In genomic region chr15:31025996-31026395, GRCh38 we compare ENCODE assay signal across 18 cellular contexts. TPM values are rescaled to one million over a fixed set of nuclear protein-coding genes. Genes with fewer than 3 reads are reported as not detected.
A peak's percentile ranks its signal among the peaks of the same experiment; 100 is the strongest.
DNase-seq lines count a peak whose midpoint lies in the region; ATAC-seq, FAIRE-seq and TF ChIP-seq lines count a peak whose summit lies in the region.
"Had no signal": no experiment of that assay in that cellular context is flagged by ENCODE, and none has a peak within 500 bp of the region (broad histone marks: within the 10 kb centered on the region; RNA-seq: fewer than 3 reads in every experiment).

No MANE protein-coding gene starts in this region.

- BruUV-seq in endothelial cell of umbilical vein (replicated peaks; lab: Mats Ljungman, UMichigan): no TSS peak

- no peak overlapping the region for H3K4ac ChIP-seq in neuronal stem cell (ENCODE audit: low read length)

- no peak overlapping the region for H3K14ac ChIP-seq in neuronal stem cell (ENCODE audit: low read length)

- no peaks in the 10 kb centered on the region for H3K36me3 ChIP-seq in GM23338 (ENCODE audit: insufficient read depth)
- H3K36me3 ChIP-seq in endothelial cell of umbilical vein (ENCODE audit: control insufficient read depth in 2 of 2, extremely low read depth in 1 of 2, insufficient read depth in 2 of 2, low read length in 2 of 2): no peaks in the 10 kb centered on the region
- no peaks in the 10 kb centered on the region for H3K36me3 ChIP-seq in neuronal stem cell (replicated peaks in 1 of 2; ENCODE audit: control insufficient read depth in 2 of 2, insufficient read depth in 2 of 2, low read length in 2 of 2)
- H3K36me3 ChIP-seq: BLaER1, HAP-1 had no signal

- H3F3A ChIP-seq in GM23338 (replicated peaks; ENCODE audit: low read depth): no peaks in the 10 kb centered on the region

- dilution Hi-C loops in endothelial cell of umbilical vein (cut with MboI; ENCODE audit: extremely low pct_ligation_motif_present, low sequenced_read_pairs): no loop called here

- TF ChIP-seq CTCF in GM23338 (conservative IDR thresholded peaks at IDR 0.05; ENCODE audit: low read depth in 2 of 2) (no peak), endothelial cell of umbilical vein (IDR thresholded peaks at IDR 0.05; ENCODE audit: extremely low read depth in 1 of 2, insufficient read depth in 1 of 2, low read depth in 1 of 2, low read length in 2 of 2) (no peak)

- WGBS in neuronal stem cell (ENCODE audit: extremely low coverage in 2 of 2, insufficient read length in 2 of 2, insufficient replicate concordance in 1 of 2), 2 donors: no CpG with 5 or more reads among the region's 25 CpGs

- H3K27me3 Mint-ChIP-seq in GM23338 (ENCODE audit: insufficient read depth, low read depth, poor library complexity): peaks cover 3% of the 10 kb centered on the region

- no peaks in the 10 kb centered on the region for H3K36me3 Mint-ChIP-seq in GM23338 (ENCODE audit: low read depth)
- H3K36me3 Mint-ChIP-seq: CD8-positive, alpha-beta memory T cell had no signal

- no peaks in the 10 kb centered on the region for H3K9me1 ChIP-seq in endothelial cell of umbilical vein (replicated peaks; ENCODE audit: control insufficient read depth, extremely low read depth, insufficient read depth, low read length)

- no peaks in the 10 kb centered on the region for H4K20me1 ChIP-seq in GM23338 (replicated peaks; ENCODE audit: insufficient read depth)
- H4K20me1 ChIP-seq in endothelial cell of umbilical vein (replicated peaks; ENCODE audit: control insufficient read depth, extremely low read depth, insufficient read depth, low read length): no peaks in the 10 kb centered on the region
- H4K20me1 ChIP-seq: BLaER1 had no signal

- no peak overlapping the region for H2BK5ac ChIP-seq in neuronal stem cell (ENCODE audit: low read length)

- peak overlapping the region; percentile 5 for H3K18ac ChIP-seq in neuronal stem cell (ENCODE audit: low read length)

- FAIRE-seq in endothelial cell of umbilical vein (lab: Jason Lieb, UNC): no peak
- FAIRE-seq: GM18507 had no signal

- H3K27ac ChIP-seq in GM23338 (ENCODE audit: low read depth) (peak overlapping the region; percentile 9; the same call in 1 of the 2 replicates), endothelial cell of umbilical vein (ENCODE audit: insufficient read depth, low read depth, low read length) (peak overlapping the region; percentile 100), neuronal stem cell (replicated peaks; ENCODE audit: low read length) (no peak overlapping the region)
- H3K27ac ChIP-seq: BLaER1, GM23248, HL-60 had no signal

- no peaks in the 10 kb centered on the region for H3K9me3 Mint-ChIP-seq in GM23338
- H3K9me3 Mint-ChIP-seq: CD8-positive, alpha-beta memory T cell had no signal

- H3K9me2 ChIP-seq in GM23338 (ENCODE audit: insufficient read depth): no peaks in the 10 kb centered on the region; the same call in none of the 2 replicates

- CTCF ChIA-PET in endothelial cell of umbilical vein (lab: Charles Lee): interaction anchor here (0.7 kb wide), 1 partner anchor 35 kb away, joined by 3 read pairs; no protein-coding TSS in a partner anchor

- H3K4me3 ChIP-seq in GM23338: no peak overlapping the region
- H3K4me3 ChIP-seq in endothelial cell of umbilical vein (replicated peaks in 1 of 3; ENCODE audit: insufficient read depth in 1 of 3, low read depth in 1 of 3, low read length in 3 of 3): no peak overlapping the region
- no peak overlapping the region for H3K4me3 ChIP-seq in neuronal stem cell (ENCODE audit: low read length in 2 of 2)
- H3K4me3 ChIP-seq: BLaER1, GM23248, HAP-1 had no signal

- no peak overlapping the region for H3K23ac ChIP-seq in neuronal stem cell (ENCODE audit: low read depth, low read length, poor library complexity)

- peaks cover 28% of the 10 kb centered on the region for H3K4me1 Mint-ChIP-seq in GM23338
- H3K4me1 Mint-ChIP-seq: CD8-positive, alpha-beta memory T cell had no signal

- H3K79me1 ChIP-seq in neuronal stem cell (ENCODE audit: low read depth, low read length): no peaks in the 10 kb centered on the region

- DNase-seq in GM23338 (ENCODE audit: low spot score): peak; percentile 9
- DNase-seq in SK-N-DZ (ENCODE audit: low spot score): peak; percentile 16
- no peak for DNase-seq in endothelial cell of umbilical vein (ENCODE audit: low read depth, low spot score)
- no peak for DNase-seq in neuronal stem cell (ENCODE audit: low spot score)
- no peak for DNase-seq in hypothalamus (lab: John Stamatoyannopoulos, UW)
- no peak for DNase-seq in cerebellar nuclear complex (lab: John Stamatoyannopoulos, UW)
- no peak for DNase-seq in activated CD8-positive, alpha-beta memory T cell treated with anti-CD3 and anti-CD28 coated beads, Interleukin-2, amount 50 U/mL, for 48 hours
- no peak for DNase-seq in posterior vena cava (ENCODE audit: low spot score)
- DNase-seq: 8988T; AML-193; CD8-positive, alpha-beta memory T cell; DMS53; GF-D8; GM23248 had no signal

- H3K4me2 ChIP-seq in GM23338 (no peak overlapping the region), endothelial cell of umbilical vein (ENCODE audit: insufficient read depth, low read length) (no peak overlapping the region), neuronal stem cell (ENCODE audit: insufficient read depth, low read length, poor library complexity, severe bottlenecking) (no peak overlapping the region)
- H3K4me2 ChIP-seq: BLaER1 had no signal

- H3K27me3 ChIP-seq in GM23338 (ENCODE audit: insufficient read depth): no peaks in the 10 kb centered on the region
- no peaks in the 10 kb centered on the region for H3K27me3 ChIP-seq in endothelial cell of umbilical vein (ENCODE audit: control insufficient read depth in 2 of 2, insufficient read depth in 2 of 2, low read length in 2 of 2)
- no peaks in the 10 kb centered on the region for H3K27me3 ChIP-seq in neuronal stem cell (ENCODE audit: control insufficient read depth in 3 of 3, insufficient read depth in 3 of 3, low read depth in 1 of 3, low read length in 3 of 3)
- H3K27me3 ChIP-seq: BLaER1 had no signal

- no peak overlapping the region for H4K91ac ChIP-seq in neuronal stem cell (ENCODE audit: low read depth, low read length, poor library complexity)

- no peak overlapping the region for H4K8ac ChIP-seq in neuronal stem cell (ENCODE audit: low read depth, low read length)

- H2AFZ ChIP-seq in GM23338: peak overlapping the region; percentile 43; the same call in 1 of the 2 replicates
- no peak overlapping the region for H2AFZ ChIP-seq in endothelial cell of umbilical vein (ENCODE audit: low read depth, low read length)
- H2AFZ ChIP-seq in neuronal stem cell (ENCODE audit: low read length): no peak overlapping the region
- H2AFZ ChIP-seq: GM23248 had no signal

- H2BK15ac ChIP-seq in neuronal stem cell (ENCODE audit: low read length): peak overlapping the region; percentile 40

- H2BK120ac ChIP-seq in neuronal stem cell (ENCODE audit: low read depth, low read length): no peak overlapping the region

- POLR2A ChIA-PET in endothelial cell of umbilical vein (lab: Charles Lee): interaction anchor here (3.7 kb wide), 1 partner anchor 34 kb away, joined by 9 read pairs; the partner anchor contains the start of gene MTMR10

- H3K27ac Mint-ChIP-seq in GM23338: no peak overlapping the region
- H3K27ac Mint-ChIP-seq: CD8-positive, alpha-beta memory T cell had no signal

- no peak for TF ChIP-seq POLR2A in endothelial cell of umbilical vein (IDR thresholded peaks at IDR 0.05; ENCODE audit: low read depth, low read length)

- no peak overlapping the region for H3K4me3 Mint-ChIP-seq in GM23338
- H3K4me3 Mint-ChIP-seq: CD8-positive, alpha-beta memory T cell had no signal

- H3K79me2 ChIP-seq in GM23338 (replicated peaks; ENCODE audit: insufficient read depth) (no peaks in the 10 kb centered on the region), endothelial cell of umbilical vein (ENCODE audit: control insufficient read depth, insufficient read depth, low read length) (no peaks in the 10 kb centered on the region)

- H3K9me3 ChIP-seq in endothelial cell of umbilical vein (replicated peaks; ENCODE audit: control insufficient read depth, insufficient read depth, low read length) (no peaks in the 10 kb centered on the region), neuronal stem cell (replicated peaks in 1 of 2; ENCODE audit: control insufficient read depth in 2 of 2, insufficient read depth in 1 of 2, low read depth in 1 of 2, low read length in 2 of 2) (no peaks in the 10 kb centered on the region)
- H3K9me3 ChIP-seq: BLaER1, HAP-1 had no signal

- no peak overlapping the region for H2BK12ac ChIP-seq in neuronal stem cell (ENCODE audit: low read length)

- H2AK5ac ChIP-seq in neuronal stem cell (ENCODE audit: low read depth, low read length): no peak overlapping the region

- peaks cover 16% of the 10 kb centered on the region for H3K4me1 ChIP-seq in GM23338 (ENCODE audit: insufficient read depth)
- H3K4me1 ChIP-seq in endothelial cell of umbilical vein (ENCODE audit: control insufficient read depth, extremely low read depth, insufficient read depth, low read length): peaks cover 44% of the 10 kb centered on the region
- peaks cover 4 to 16% of the 10 kb centered on the region in 2 donors for H3K4me1 ChIP-seq in neuronal stem cell (ENCODE audit: control insufficient read depth in 2 of 2, insufficient read depth in 1 of 2, low read depth in 1 of 2, low read length in 2 of 2)
- H3K4me1 ChIP-seq: BLaER1 had no signal

- H3K9ac ChIP-seq in endothelial cell of umbilical vein (replicated peaks; ENCODE audit: extremely low read depth, insufficient read depth, low read length): no peak overlapping the region
- no peak overlapping the region for H3K9ac ChIP-seq in neuronal stem cell (ENCODE audit: low read depth, low read length, poor library complexity)
- H3K9ac ChIP-seq: BLaER1, GM23248 had no signal

- no peak for ATAC-seq in GM23338

- intact Hi-C loops in endothelial cell of umbilical vein (cut with micrococcal nuclease): no loop called here
- intact Hi-C loops in posterior vena cava (cut with DNase I): no loop called here

TF ChIP-seq in endothelial cell of umbilical vein, 7 proteins besides CTCF, POLR2A, EP300 and RAD21:
- TF ChIP-seq POLR2AphosphoS5 (IDR thresholded peaks at IDR 0.05; ENCODE audit: insufficient read depth, low read depth, low read length): no peak

RNA-seq across cellular contexts. Expression of gene MTMR10, which starts 34.6 kb away (rescaled TPM):
- total RNA-seq in GM23338 (2014; rRNA removed; shearing (Covaris generic)): 10.9 and 11.3 TPM in 2 replicates
- polyA plus RNA-seq in GM23338 (2016; fragmentation: Nextera tagmentation; extraction: Ambion mirVana) (3.6 and 4.3 TPM in 2 replicates), endothelial cell of umbilical vein (41.7 and 48.3 TPM in 2 replicates)
- polyA plus RNA-seq in SK-N-DZ (2014; cell fraction: cytosol; rRNA removed): 5.1 and 8.9 TPM in 2 replicates
- 5.8 and 7.4 TPM in 2 replicates for polyA plus RNA-seq in SK-N-DZ (2014; cell fraction: nucleus; rRNA removed)
- total RNA-seq in endothelial cell of umbilical vein (65.5 and 88.5 TPM in 2 replicates), posterior vena cava (10 to 100 TPM; 11.1 to 23.2 TPM)
- 37.8 and 43.6 TPM in 2 replicates for polyA plus RNA-seq in endothelial cell of umbilical vein (2011; cell fraction: cytosol; rRNA removed)
- 167 and 171 TPM in 2 replicates for polyA plus RNA-seq in endothelial cell of umbilical vein (2011; cell fraction: nucleus; rRNA removed)
- 22.8 and 28.8 TPM in 2 replicates for polyA plus RNA-seq in endothelial cell of umbilical vein (2012)
- polyA minus RNA-seq in endothelial cell of umbilical vein: 114 and 120 TPM in 2 replicates
- polyA minus RNA-seq in endothelial cell of umbilical vein (2011; cell fraction: cytosol; rRNA and poly(A)+ RNA removed): 4.7 TPM
- 329 and 332 TPM in 2 replicates for polyA minus RNA-seq in endothelial cell of umbilical vein (2011; cell fraction: nucleus; rRNA and poly(A)+ RNA removed)
- 7.8 TPM for polyA plus RNA-seq in neuronal stem cell (2013, experiment 1 of 2)
- polyA plus RNA-seq in neuronal stem cell (2013, experiment 2 of 2): 7.9 TPM

Comparison
In these comparisons a context has a peak if more than half of its experiments do, and no peak if none do; other contexts are left out.
1. DNase-seq: peak in GM23338 (single experiment) and SK-N-DZ (single experiment); none in endothelial cell of umbilical vein (single experiment), neuronal stem cell (single experiment), hypothalamus (0 of 51), cerebellar nuclear complex (0 of 2), activated CD8-positive, alpha-beta memory T cell treated with anti-CD3 and anti-CD28 coated beads, Interleukin-2, amount 50 U/mL, for 48 hours (single experiment) and posterior vena cava (single experiment).